ENCODE assay signal across 9 cellular contexts in the genomic region with DNA sequence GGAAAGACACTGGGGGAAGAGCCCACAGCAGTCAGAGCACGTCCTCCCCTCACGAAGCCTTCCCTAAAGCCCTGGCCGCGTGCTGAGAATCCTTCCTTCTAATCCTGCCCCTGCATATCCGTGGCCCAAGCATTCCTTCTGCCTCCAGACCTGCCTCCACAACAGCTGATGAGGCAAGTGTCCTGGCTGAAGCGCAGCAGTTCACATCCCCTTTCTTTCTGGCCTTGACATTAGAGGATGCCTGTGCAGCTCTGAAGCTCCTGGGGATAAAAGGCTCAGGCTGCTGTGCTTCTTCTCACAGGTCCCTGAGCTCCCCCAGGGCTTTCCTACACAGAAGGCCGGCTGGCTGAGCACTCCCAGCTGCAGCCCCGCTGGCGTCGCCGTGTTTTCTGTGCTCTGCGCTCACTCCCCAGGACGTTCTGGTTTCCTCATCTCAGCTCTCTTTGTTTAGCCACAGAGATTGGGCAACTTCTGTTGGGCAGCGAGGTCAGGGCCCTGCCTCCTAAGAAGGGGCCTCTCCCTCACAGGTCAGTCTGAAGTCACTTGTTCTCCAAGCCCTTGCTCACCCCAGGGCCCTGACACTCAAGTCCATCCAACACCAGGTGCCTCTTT. TPM values are rescaled to one million over a fixed set of nuclear protein-coding genes. Genes with fewer than 3 reads are reported as not detected.
DNase-seq lines count a peak whose midpoint lies in the region; ATAC-seq, FAIRE-seq and TF ChIP-seq lines count a peak whose summit lies in the region.
"Had no signal": no experiment of that assay in that cellular context is flagged by ENCODE, and none has a peak within 500 bp of the region (broad histone marks: within the 10 kb centered on the region; RNA-seq: fewer than 3 reads in every experiment).

No MANE protein-coding gene starts in this region.

- no peaks in the 10 kb centered on the region for H3K36me3 ChIP-seq in liver (ENCODE audit: control insufficient read depth in 4 of 4, insufficient read depth in 3 of 4, low read depth in 1 of 4, low read length in 3 of 4)
- no peaks in the 10 kb centered on the region for H3K36me3 ChIP-seq in subcutaneous abdominal adipose tissue (ENCODE audit: control insufficient read depth in 5 of 5, insufficient read depth in 5 of 5, low read length in 5 of 5)
- no peaks in the 10 kb centered on the region for H3K36me3 ChIP-seq in MG63

- no peak for ATAC-seq in HG03432 (IDR thresholded peaks at IDR 0.05; ENCODE audit: unreplicated experiment)
- ATAC-seq in HG03280 (IDR thresholded peaks at IDR 0.05; ENCODE audit: unreplicated experiment) = no peak

- H3K27ac ChIP-seq in cingulate gyrus (ENCODE audit: low read depth, low read length) (peak overlapping the region; percentile 15), liver (ENCODE audit: low read depth in 1 of 2, low read length in 2 of 2) (peak overlapping the region; percentile 61 to 71), subcutaneous abdominal adipose tissue (ENCODE audit: low read depth, low read length) (peak overlapping the region; percentile 0)

- FAIRE-seq in D721Med (lab: Jason Lieb, UNC) = no peak

- peak; percentile 23 to 69 for TF ChIP-seq RAD21 in liver (IDR thresholded peaks at IDR 0.05)

- WGBS in liver = 46% methylated on average over 14 of the region's 14 CpGs

- DNase-seq in NOMO-1 (lab: John Stamatoyannopoulos, UW; ENCODE audit: unreplicated experiment in 2 of 2) = peak; percentile 77 to 86
- no peak for DNase-seq in MG63
- DNase-seq in D721Med (ENCODE audit: insufficient read length, low spot score) = no peak
- DNase-seq: cortex of kidney had no signal

- H3K9ac ChIP-seq in liver (ENCODE audit: low read depth in 1 of 2, low read length in 2 of 2) (peak overlapping the region in 1 of 2 donors; percentile 52), subcutaneous abdominal adipose tissue (ENCODE audit: low read length in 5 of 5) (peak overlapping the region in 1 of 5 donors; percentile 9)

- no peaks in the 10 kb centered on the region for H3K27me3 ChIP-seq in liver (ENCODE audit: control insufficient read depth in 4 of 4, insufficient read depth in 4 of 4, low read length in 3 of 4)
- H3K27me3 ChIP-seq in subcutaneous abdominal adipose tissue (ENCODE audit: control insufficient read depth in 5 of 5, insufficient read depth in 4 of 5, low read length in 5 of 5) = no peaks in the 10 kb centered on the region
- H3K27me3 ChIP-seq in MG63 = no peaks in the 10 kb centered on the region

- H3K4me3 ChIP-seq in liver (ENCODE audit: low read depth in 1 of 3, low read length in 3 of 3) (peak overlapping the region in 1 of 3 donors; percentile 22), subcutaneous abdominal adipose tissue (ENCODE audit: low read depth in 1 of 5, low read length in 5 of 5) (no peak overlapping the region), MG63 (no peak overlapping the region)

- H3K9me3 ChIP-seq in liver (ENCODE audit: control insufficient read depth in 4 of 4, low read length in 3 of 4) (no peaks in the 10 kb centered on the region), subcutaneous abdominal adipose tissue (ENCODE audit: control insufficient read depth in 5 of 5, low read length in 5 of 5) (no peaks in the 10 kb centered on the region), MG63 (no peaks in the 10 kb centered on the region)

- TF ChIP-seq CTCF in liver (IDR thresholded peaks at IDR 0.05; ENCODE audit: low read depth, low read length, missing input control) = no peak
- TF ChIP-seq CTCF in D721Med (IDR thresholded peaks at IDR 0.05; ENCODE audit: insufficient read depth, missing control alignments) = no peak

- H3K4me1 ChIP-seq in liver (ENCODE audit: control insufficient read depth in 4 of 4, insufficient read depth in 4 of 4, low read length in 3 of 4) = peaks cover 8 to 14% (median 11%) of the 10 kb centered on the region in 4 donors
- peaks cover 8 to 40% (median 15%) of the 10 kb centered on the region in 5 donors for H3K4me1 ChIP-seq in subcutaneous abdominal adipose tissue (ENCODE audit: control insufficient read depth in 5 of 5, insufficient read depth in 5 of 5, low read length in 5 of 5)

TF ChIP-seq in liver, 16 proteins besides CTCF, POLR2A, EP300 and RAD21:
- TF ChIP-seq HNF4G (IDR thresholded peaks at IDR 0.05) = no peak
- TF ChIP-seq TAF1 (conservative IDR thresholded peaks at IDR 0.05) = no peak
- peak; percentile 25 for TF ChIP-seq NR2F2 (IDR thresholded peaks at IDR 0.05)
- peak; percentile 66 for TF ChIP-seq SP1 (IDR thresholded peaks at IDR 0.05)
- no peak for TF ChIP-seq GABPA (IDR thresholded peaks at IDR 0.05 in 1 of 2, conservative IDR thresholded peaks at IDR 0.05 in 1 of 2)
- TF ChIP-seq RXRA (IDR thresholded peaks at IDR 0.05) = peak; percentile 82 to 85
- TF ChIP-seq, protein P1, sequence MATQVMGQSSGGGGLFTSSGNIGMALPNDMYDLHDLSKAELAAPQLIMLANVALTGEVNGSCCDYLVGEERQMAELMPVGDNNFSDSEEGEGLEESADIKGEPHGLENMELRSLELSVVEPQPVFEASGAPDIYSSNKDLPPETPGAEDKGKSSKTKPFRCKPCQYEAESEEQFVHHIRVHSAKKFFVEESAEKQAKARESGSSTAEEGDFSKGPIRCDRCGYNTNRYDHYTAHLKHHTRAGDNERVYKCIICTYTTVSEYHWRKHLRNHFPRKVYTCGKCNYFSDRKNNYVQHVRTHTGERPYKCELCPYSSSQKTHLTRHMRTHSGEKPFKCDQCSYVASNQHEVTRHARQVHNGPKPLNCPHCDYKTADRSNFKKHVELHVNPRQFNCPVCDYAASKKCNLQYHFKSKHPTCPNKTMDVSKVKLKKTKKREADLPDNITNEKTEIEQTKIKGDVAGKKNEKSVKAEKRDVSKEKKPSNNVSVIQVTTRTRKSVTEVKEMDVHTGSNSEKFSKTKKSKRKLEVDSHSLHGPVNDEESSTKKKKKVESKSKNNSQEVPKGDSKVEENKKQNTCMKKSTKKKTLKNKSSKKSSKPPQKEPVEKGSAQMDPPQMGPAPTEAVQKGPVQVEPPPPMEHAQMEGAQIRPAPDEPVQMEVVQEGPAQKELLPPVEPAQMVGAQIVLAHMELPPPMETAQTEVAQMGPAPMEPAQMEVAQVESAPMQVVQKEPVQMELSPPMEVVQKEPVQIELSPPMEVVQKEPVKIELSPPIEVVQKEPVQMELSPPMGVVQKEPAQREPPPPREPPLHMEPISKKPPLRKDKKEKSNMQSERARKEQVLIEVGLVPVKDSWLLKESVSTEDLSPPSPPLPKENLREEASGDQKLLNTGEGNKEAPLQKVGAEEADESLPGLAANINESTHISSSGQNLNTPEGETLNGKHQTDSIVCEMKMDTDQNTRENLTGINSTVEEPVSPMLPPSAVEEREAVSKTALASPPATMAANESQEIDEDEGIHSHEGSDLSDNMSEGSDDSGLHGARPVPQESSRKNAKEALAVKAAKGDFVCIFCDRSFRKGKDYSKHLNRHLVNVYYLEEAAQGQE (IDR thresholded peaks at IDR 0.05) = peak; percentile 32
- peak; percentile 50 for TF ChIP-seq FOXA2 (IDR thresholded peaks at IDR 0.05)
- peak; percentile 60 to 70 for TF ChIP-seq HNF4A (conservative IDR thresholded peaks at IDR 0.05)
- TF ChIP-seq YY1 (IDR thresholded peaks at IDR 0.05) = peak; percentile 35

RNA-seq across cellular contexts. Expression of a gene that starts 45.8 kb away (rescaled TPM):
- total RNA-seq in liver = 10 to 100 TPM in 1 of 2 donors, 1 to 10 TPM in 1; 6.7 to 14.9 TPM
- 10 to 100 TPM; 15.9 to 16.5 TPM for polyA plus RNA-seq in liver
- 3.1 TPM in 1 of 2 replicates, not detected in the other for total RNA-seq in MG63 (2014; rRNA removed; shearing (Covaris generic); ENCODE audit: low replicate concordance)

Comparison
In these comparisons a context has a peak if more than half of its experiments do, and no peak if none do; other contexts are left out.
1. DNase-seq: peak in NOMO-1 (2 of 2); none in MG63 (single experiment) and D721Med (single experiment).
2. H3K27ac ChIP-seq: peak in every context shown above with its lines; median percentile 66 in liver; 15 in cingulate gyrus; 0 in subcutaneous abdominal adipose tissue.